In the genomic region with DNA sequence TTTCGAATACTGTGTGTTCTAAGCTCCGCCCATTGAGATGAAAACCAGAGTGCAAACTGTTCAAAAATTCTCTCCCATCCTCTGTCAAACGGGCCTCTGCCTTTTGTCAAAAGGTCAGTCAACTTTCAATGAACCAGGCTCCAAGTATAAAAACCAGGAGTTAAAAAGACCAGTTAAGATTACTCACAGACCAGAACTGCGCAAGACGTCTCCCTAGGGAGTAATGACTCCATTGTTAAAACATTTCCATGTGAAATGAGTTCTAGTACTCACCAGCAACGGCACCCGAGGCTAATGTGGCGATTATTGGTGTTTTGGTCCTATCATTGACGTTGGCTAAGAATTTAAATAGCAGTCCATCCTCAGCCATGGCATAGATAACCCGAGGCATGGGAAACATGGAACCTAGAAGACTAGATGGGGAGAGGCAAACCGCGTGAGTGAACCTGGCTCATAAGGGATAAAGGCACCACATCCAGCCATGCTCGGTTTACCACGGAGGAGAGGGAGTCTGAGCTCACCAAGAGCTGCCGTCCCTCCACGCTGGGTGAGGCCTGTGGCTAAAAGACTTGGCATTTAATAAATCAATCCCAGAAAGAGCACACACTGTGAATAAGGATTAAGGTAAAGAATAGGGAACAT, we compare ENCODE assay signal across 12 cellular contexts.
DNase-seq lines count a peak whose midpoint lies in the region; ATAC-seq and TF ChIP-seq lines count a peak whose summit lies in the region.
"Had no signal": no experiment of that assay in that cellular context is flagged by ENCODE, and none has a peak within 500 bp of the region (broad histone marks: within the 10 kb centered on the region; RNA-seq: fewer than 3 reads in every experiment).

No MANE protein-coding gene starts in this region.

- H3K4me1 ChIP-seq in SK-N-SH (ENCODE audit: control insufficient read depth in 1 of 2, insufficient read depth in 2 of 2, low read depth in 1 of 2, low read length in 1 of 2): peaks cover 0 to 20% of the 10 kb centered on the region in 2 experiments; a peak in 2 of 4 replicates
- peaks cover 9 to 16% of the 10 kb centered on the region in 2 experiments for H3K4me1 ChIP-seq in trophoblast cell (ENCODE audit: control insufficient read depth in 1 of 2, insufficient read depth in 2 of 2, low read length in 2 of 2)
- H3K4me1 ChIP-seq in foreskin keratinocyte: no peaks in the 10 kb centered on the region

- peak overlapping the region; percentile 94 for H2AK5ac ChIP-seq in trophoblast cell (ENCODE audit: low read length)

- TF ChIP-seq EP300 in SK-N-SH (IDR thresholded peaks at IDR 0.05; ENCODE audit: borderline replicate concordance in 1 of 2, low read depth in 1 of 2, low read length in 1 of 2): 0 out of 4 replicates have a peak, but pooled peaks of 1 of the 2 experiments have one; percentile 26

- H3K4me2 ChIP-seq in SK-N-SH (no peak overlapping the region), trophoblast cell (ENCODE audit: low read length) (no peak overlapping the region)

- WGBS in SK-N-SH (ENCODE audit: low lambda C conversion rate): 74% methylated on average over 16 of the region's 16 CpGs
- WGBS in trophoblast cell (ENCODE audit: extremely low coverage, insufficient coverage, insufficient read length): no CpG with 5 or more reads among the region's 16 CpGs

- peak overlapping the region; percentile 80 for H3K14ac ChIP-seq in trophoblast cell (ENCODE audit: low read length)

- no peak for TF ChIP-seq RAD21 in SK-N-SH (IDR thresholded peaks at IDR 0.05; ENCODE audit: low read length)

- H3K9ac ChIP-seq in SK-N-SH (no peak overlapping the region), trophoblast cell (ENCODE audit: low read length) (no peak overlapping the region)

- peak overlapping the region; percentile 86 for H2BK5ac ChIP-seq in trophoblast cell (ENCODE audit: low read depth, low read length, poor library complexity)

- H3K27ac ChIP-seq in SK-N-SH (ENCODE audit: low read depth in 2 of 2, low read length in 1 of 2): peak overlapping the region; percentile 8 to 67; a peak in 3 of 4 replicates
- H3K27ac ChIP-seq in trophoblast cell (ENCODE audit: low read depth, low read length): peak overlapping the region; percentile 85
- no peak overlapping the region for H3K27ac ChIP-seq in foreskin keratinocyte
- H3K27ac ChIP-seq: C4-2B, cardiac muscle cell, HL-60 had no signal

- ATAC-seq in foreskin keratinocyte (no peak), GM18498 (IDR thresholded peaks at IDR 0.05; ENCODE audit: unreplicated experiment) (no peak)

- H3K36me3 ChIP-seq in SK-N-SH (replicated peaks in 1 of 2; ENCODE audit: control insufficient read depth in 1 of 2, insufficient read depth in 2 of 2, low read length in 1 of 2): peaks cover 51 to 56% of the 10 kb centered on the region in 2 experiments
- H3K36me3 ChIP-seq in trophoblast cell (ENCODE audit: control insufficient read depth in 1 of 2, insufficient read depth in 2 of 2, low read length in 2 of 2): peaks cover 40 to 54% of the 10 kb centered on the region in 2 experiments

- peak overlapping the region; percentile 49 for H4K8ac ChIP-seq in trophoblast cell (ENCODE audit: low read depth, low read length)

- POLR2A ChIA-PET in SK-N-SH (lab: Yijun Ruan, JAX): no interaction called here

- no peak overlapping the region for H3K4ac ChIP-seq in trophoblast cell (ENCODE audit: low read depth, low read length)

- no peaks in the 10 kb centered on the region for H4K20me1 ChIP-seq in SK-N-SH (ENCODE audit: insufficient read depth)

- H3K27me3 ChIP-seq in SK-N-SH (ENCODE audit: insufficient read depth) (no peaks in the 10 kb centered on the region), trophoblast cell (ENCODE audit: insufficient read depth, low read length) (no peaks in the 10 kb centered on the region), foreskin keratinocyte (no peaks in the 10 kb centered on the region)
- H3K27me3 ChIP-seq: cardiac muscle cell had no signal

- H3K23ac ChIP-seq in trophoblast cell (ENCODE audit: low read length): no peak overlapping the region

- CTCF ChIA-PET in SK-N-SH (lab: Yijun Ruan, JAX): interaction anchor here (1.0 to 1.6 kb wide), 3 partner anchors 10 to 15 kb away, joined by 3 to 6 read pairs (median 3); no protein-coding TSS in a partner anchor

- H3K18ac ChIP-seq in trophoblast cell (ENCODE audit: low read length): peak overlapping the region; percentile 83

- H2BK12ac ChIP-seq in trophoblast cell (ENCODE audit: low read length): peak overlapping the region; percentile 80

- H3F3A ChIP-seq in SK-N-SH (replicated peaks; ENCODE audit: insufficient read depth): peaks cover 16% of the 10 kb centered on the region

- peaks cover 19% of the 10 kb centered on the region for H3K79me1 ChIP-seq in trophoblast cell (ENCODE audit: low read length)

- H2AFZ ChIP-seq in SK-N-SH (ENCODE audit: low read depth) (no peak overlapping the region), trophoblast cell (ENCODE audit: insufficient read depth, low read length, poor library complexity) (no peak overlapping the region)

- H3K79me2 ChIP-seq in SK-N-SH (ENCODE audit: insufficient read depth) (peaks cover 23% of the 10 kb centered on the region; the same call in 1 of the 2 replicates), trophoblast cell (ENCODE audit: control insufficient read depth, insufficient read depth, low read length, poor library complexity) (no peaks in the 10 kb centered on the region)

- peak overlapping the region; percentile 84 for H2BK120ac ChIP-seq in trophoblast cell (ENCODE audit: insufficient read depth, low read length, poor library complexity)

- H4K91ac ChIP-seq in trophoblast cell (ENCODE audit: low read depth, low read length): peak overlapping the region; percentile 87

- TF ChIP-seq CTCF in AG10803 (conservative IDR thresholded peaks at IDR 0.05; ENCODE audit: low read length) (peak; percentile 20; the same call in 1 of the 2 replicates), SK-N-SH (IDR thresholded peaks at IDR 0.05) (no peak), fibroblast of pulmonary artery (IDR thresholded peaks at IDR 0.05; ENCODE audit: low read length, missing control alignments) (no peak), foreskin keratinocyte (conservative IDR thresholded peaks at IDR 0.05) (no peak)

- no peak overlapping the region for H3K4me3 ChIP-seq in AG10803 (ENCODE audit: low read length)
- H3K4me3 ChIP-seq in SK-N-SH (ENCODE audit: low read depth in 2 of 2, low read length in 1 of 2): no peak overlapping the region
- no peak overlapping the region for H3K4me3 ChIP-seq in fibroblast of pulmonary artery (replicated peaks; ENCODE audit: low read depth, low read length)
- H3K4me3 ChIP-seq in trophoblast cell (ENCODE audit: low read depth, low read length): no peak overlapping the region
- H3K4me3 ChIP-seq: cardiac muscle cell had no signal

- H3K9me3 ChIP-seq in SK-N-SH (no peaks in the 10 kb centered on the region), trophoblast cell (ENCODE audit: insufficient read depth, low read depth, low read length) (no peaks in the 10 kb centered on the region)

- H3K9me2 ChIP-seq in SK-N-SH: no peaks in the 10 kb centered on the region

- H4K12ac ChIP-seq in trophoblast cell (ENCODE audit: low read depth, low read length): no peak overlapping the region

- peak; percentile 99 for DNase-seq in AG10803 (ENCODE audit: low read depth)
- no peak for DNase-seq in SK-N-SH
- DNase-seq in fibroblast of pulmonary artery (ENCODE audit: low read depth): peak; percentile 97
- DNase-seq in trophoblast cell: peak; percentile 82 to 91
- DNase-seq in foreskin keratinocyte: no peak
- no peak for DNase-seq in NOMO-1 treated with DMSO at 0.1 percent for 48 hours (lab: John Stamatoyannopoulos, UW; ENCODE audit: unreplicated experiment)
- no peak for DNase-seq in 8988T
- DNase-seq: NCI-H1436 treated with DMSO at 0.1 percent for 48 hours had no signal

TF ChIP-seq in SK-N-SH, 30 proteins besides CTCF, POLR2A, EP300 and RAD21 (continues in another document):
- TF ChIP-seq GABPA (IDR thresholded peaks at IDR 0.05; ENCODE audit: low read depth): no peak
- TF ChIP-seq SMC3 (IDR thresholded peaks at IDR 0.05; ENCODE audit: low read depth, low read length): no peak
- 0 out of 2 replicates have a peak, but pooled peaks have one; percentile 18 for TF ChIP-seq FOSL2 (IDR thresholded peaks at IDR 0.05; ENCODE audit: borderline replicate concordance, low read depth)
- TF ChIP-seq TAF1 (IDR thresholded peaks at IDR 0.05; ENCODE audit: borderline replicate concordance, low read depth, low read length): no peak
- peak; percentile 75 for TF ChIP-seq TCF12 (IDR thresholded peaks at IDR 0.05)
- TF ChIP-seq FOXM1 (IDR thresholded peaks at IDR 0.05; ENCODE audit: low read depth): no peak
- TF ChIP-seq, protein P1, sequence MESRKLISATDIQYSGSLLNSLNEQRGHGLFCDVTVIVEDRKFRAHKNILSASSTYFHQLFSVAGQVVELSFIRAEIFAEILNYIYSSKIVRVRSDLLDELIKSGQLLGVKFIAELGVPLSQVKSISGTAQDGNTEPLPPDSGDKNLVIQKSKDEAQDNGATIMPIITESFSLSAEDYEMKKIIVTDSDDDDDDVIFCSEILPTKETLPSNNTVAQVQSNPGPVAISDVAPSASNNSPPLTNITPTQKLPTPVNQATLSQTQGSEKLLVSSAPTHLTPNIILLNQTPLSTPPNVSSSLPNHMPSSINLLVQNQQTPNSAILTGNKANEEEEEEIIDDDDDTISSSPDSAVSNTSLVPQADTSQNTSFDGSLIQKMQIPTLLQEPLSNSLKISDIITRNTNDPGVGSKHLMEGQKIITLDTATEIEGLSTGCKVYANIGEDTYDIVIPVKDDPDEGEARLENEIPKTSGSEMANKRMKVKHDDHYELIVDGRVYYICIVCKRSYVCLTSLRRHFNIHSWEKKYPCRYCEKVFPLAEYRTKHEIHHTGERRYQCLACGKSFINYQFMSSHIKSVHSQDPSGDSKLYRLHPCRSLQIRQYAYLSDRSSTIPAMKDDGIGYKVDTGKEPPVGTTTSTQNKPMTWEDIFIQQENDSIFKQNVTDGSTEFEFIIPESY (IDR thresholded peaks at IDR 0.05; ENCODE audit: borderline replicate concordance, low read depth): no peak
- TF ChIP-seq RXRA (IDR thresholded peaks at IDR 0.05; ENCODE audit: borderline replicate concordance, low read depth): peak; percentile 70; the same call in 1 of the 2 replicates
- TF ChIP-seq, protein P2, sequence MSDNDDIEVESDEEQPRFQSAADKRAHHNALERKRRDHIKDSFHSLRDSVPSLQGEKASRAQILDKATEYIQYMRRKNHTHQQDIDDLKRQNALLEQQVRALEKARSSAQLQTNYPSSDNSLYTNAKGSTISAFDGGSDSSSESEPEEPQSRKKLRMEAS (IDR thresholded peaks at IDR 0.05; ENCODE audit: low read depth): no peak
- 0 out of 2 replicates have a peak, but pooled peaks have one; percentile 16 for TF ChIP-seq JUND (IDR thresholded peaks at IDR 0.05)

Comparison
In these comparisons a context has a peak if more than half of its experiments do, and no peak if none do; other contexts are left out.
1. DNase-seq: peak in AG10803 (single experiment), fibroblast of pulmonary artery (single experiment) and trophoblast cell (2 of 2); none in SK-N-SH (single experiment), foreskin keratinocyte (0 of 2), NOMO-1 treated with DMSO at 0.1 percent for 48 hours (single experiment) and 8988T (single experiment).